1 cellular context compared by ENCODE assay signal in genomic region chr12:11666651-11667050, GRCh38.
TF ChIP-seq lines count a peak whose summit lies in the region.

No MANE protein-coding gene starts in this region.

TF ChIP-seq in GM23338, 12 proteins besides CTCF, POLR2A, EP300 and RAD21 (continued from another document):
- no peak for TF ChIP-seq ZNF462 (CRISPR knock-in tag; IDR thresholded peaks at IDR 0.05)
- TF ChIP-seq, protein P1, sequence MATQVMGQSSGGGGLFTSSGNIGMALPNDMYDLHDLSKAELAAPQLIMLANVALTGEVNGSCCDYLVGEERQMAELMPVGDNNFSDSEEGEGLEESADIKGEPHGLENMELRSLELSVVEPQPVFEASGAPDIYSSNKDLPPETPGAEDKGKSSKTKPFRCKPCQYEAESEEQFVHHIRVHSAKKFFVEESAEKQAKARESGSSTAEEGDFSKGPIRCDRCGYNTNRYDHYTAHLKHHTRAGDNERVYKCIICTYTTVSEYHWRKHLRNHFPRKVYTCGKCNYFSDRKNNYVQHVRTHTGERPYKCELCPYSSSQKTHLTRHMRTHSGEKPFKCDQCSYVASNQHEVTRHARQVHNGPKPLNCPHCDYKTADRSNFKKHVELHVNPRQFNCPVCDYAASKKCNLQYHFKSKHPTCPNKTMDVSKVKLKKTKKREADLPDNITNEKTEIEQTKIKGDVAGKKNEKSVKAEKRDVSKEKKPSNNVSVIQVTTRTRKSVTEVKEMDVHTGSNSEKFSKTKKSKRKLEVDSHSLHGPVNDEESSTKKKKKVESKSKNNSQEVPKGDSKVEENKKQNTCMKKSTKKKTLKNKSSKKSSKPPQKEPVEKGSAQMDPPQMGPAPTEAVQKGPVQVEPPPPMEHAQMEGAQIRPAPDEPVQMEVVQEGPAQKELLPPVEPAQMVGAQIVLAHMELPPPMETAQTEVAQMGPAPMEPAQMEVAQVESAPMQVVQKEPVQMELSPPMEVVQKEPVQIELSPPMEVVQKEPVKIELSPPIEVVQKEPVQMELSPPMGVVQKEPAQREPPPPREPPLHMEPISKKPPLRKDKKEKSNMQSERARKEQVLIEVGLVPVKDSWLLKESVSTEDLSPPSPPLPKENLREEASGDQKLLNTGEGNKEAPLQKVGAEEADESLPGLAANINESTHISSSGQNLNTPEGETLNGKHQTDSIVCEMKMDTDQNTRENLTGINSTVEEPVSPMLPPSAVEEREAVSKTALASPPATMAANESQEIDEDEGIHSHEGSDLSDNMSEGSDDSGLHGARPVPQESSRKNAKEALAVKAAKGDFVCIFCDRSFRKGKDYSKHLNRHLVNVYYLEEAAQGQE (IDR thresholded peaks at IDR 0.05; ENCODE audit: unreplicated experiment): no peak
- no peak for TF ChIP-seq NANOG (IDR thresholded peaks at IDR 0.05; ENCODE audit: borderline replicate concordance)
- no peak for TF ChIP-seq EZH2 (IDR thresholded peaks at IDR 0.05; ENCODE audit: low read depth, unreplicated experiment)
- no peak for TF ChIP-seq ETS1 (IDR thresholded peaks at IDR 0.05)
- no peak for TF ChIP-seq POLR2AphosphoS5 (IDR thresholded peaks at IDR 0.05; ENCODE audit: low read depth)
